9 cellular contexts compared by ENCODE assay signal in the genomic region with DNA sequence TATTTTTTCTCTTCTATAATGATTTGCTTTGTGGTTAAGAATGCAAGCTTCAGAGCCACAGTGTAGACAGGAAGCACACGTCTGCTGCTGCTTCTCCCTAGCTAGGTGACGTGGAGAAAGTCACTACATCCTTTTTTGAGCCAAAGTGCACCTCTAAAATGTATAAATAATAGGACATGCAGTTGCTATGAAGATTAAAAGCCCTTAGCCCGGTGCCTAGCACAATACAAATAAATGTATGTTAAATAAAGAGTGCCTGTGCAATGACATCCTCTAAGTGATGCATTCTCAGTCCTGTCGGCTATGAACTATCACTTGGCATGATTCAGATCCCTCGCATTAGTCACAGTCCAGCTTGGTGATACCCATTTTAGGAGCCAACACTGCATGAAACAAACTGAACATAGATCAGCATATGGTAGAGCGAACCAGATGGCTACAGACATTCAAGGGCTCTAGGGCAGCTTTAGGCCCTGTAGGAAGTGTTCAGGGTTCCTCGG. TPM values are rescaled to one million over a fixed set of nuclear protein-coding genes. Genes with fewer than 3 reads are reported as not detected.
DNase-seq lines count a peak whose midpoint lies in the region; ATAC-seq, FAIRE-seq and TF ChIP-seq lines count a peak whose summit lies in the region.
"Had no signal": no experiment of that assay in that cellular context is flagged by ENCODE, and none has a peak within 500 bp of the region (broad histone marks: within the 10 kb centered on the region; RNA-seq: fewer than 3 reads in every experiment).

No MANE protein-coding gene starts in this region.

- H3K27ac ChIP-seq in endothelial cell of umbilical vein (ENCODE audit: insufficient read depth, low read depth, low read length) (peak overlapping the region; percentile 30), aorta (ENCODE audit: low read depth in 1 of 2, low read length in 2 of 2) (peak overlapping the region in 1 of 2 donors; percentile 2)
- H3K27ac ChIP-seq: lower lobe of right lung had no signal

- DNase-seq in GM18507 (ENCODE audit: extremely low spot score, insufficient read length, low read depth) (no peak), T-helper 17 cell (peak in 2 of 3 donors; percentile 17 to 36), endothelial cell of umbilical vein (ENCODE audit: low read depth, low spot score) (peak; percentile 42), pons (ENCODE audit: low spot score) (no peak), aorta (no peak), NCI-H1048 (lab: John Stamatoyannopoulos, UW) (no peak), omental fat pad (ENCODE audit: low spot score) (no peak)
- DNase-seq: lower lobe of right lung had no signal

- no peak for TF ChIP-seq POLR2A in endothelial cell of umbilical vein (IDR thresholded peaks at IDR 0.05; ENCODE audit: low read depth, low read length)

- H3K4me3 Mint-ChIP-seq in T-helper 17 cell = peak overlapping the region; percentile 77

- ATAC-seq in HG02970 (IDR thresholded peaks at IDR 0.05; ENCODE audit: low FRiP score, unreplicated experiment) (peak; percentile 73), T-helper 17 cell (peak; percentile 79), aorta (ENCODE audit: low FRiP score) (no peak), omental fat pad (ENCODE audit: low FRiP score) (no peak)

- FAIRE-seq in GM18507 (lab: Jason Lieb, UNC) = peak; percentile 53
- FAIRE-seq in endothelial cell of umbilical vein (lab: Jason Lieb, UNC) = no peak

- TF ChIP-seq CTCF in endothelial cell of umbilical vein (IDR thresholded peaks at IDR 0.05; ENCODE audit: extremely low read depth in 1 of 2, insufficient read depth in 1 of 2, low read depth in 1 of 2, low read length in 2 of 2) (no peak), omental fat pad (IDR thresholded peaks at IDR 0.05) (no peak)

- intact Hi-C loops in endothelial cell of umbilical vein (cut with micrococcal nuclease) (no loop called here), aorta (cut with DNase I) (loop anchor here in 1 of 2 donors (5.0 kb wide), 1 partner anchor 129 kb away; no protein-coding TSS in a partner anchor)

- peaks cover 27% of the 10 kb centered on the region for H3K4me1 Mint-ChIP-seq in T-helper 17 cell

- H3K79me2 ChIP-seq in endothelial cell of umbilical vein (ENCODE audit: control insufficient read depth, insufficient read depth, low read length) = no peaks in the 10 kb centered on the region

- H4K20me1 ChIP-seq in endothelial cell of umbilical vein (replicated peaks; ENCODE audit: control insufficient read depth, extremely low read depth, insufficient read depth, low read length) = no peaks in the 10 kb centered on the region

- no TSS peak for BruUV-seq in endothelial cell of umbilical vein (replicated peaks; lab: Mats Ljungman, UMichigan)

- no peak overlapping the region for H3K4me3 ChIP-seq in endothelial cell of umbilical vein (replicated peaks in 1 of 3; ENCODE audit: insufficient read depth in 1 of 3, low read depth in 1 of 3, low read length in 3 of 3)
- H3K4me3 ChIP-seq in aorta (ENCODE audit: low read length in 2 of 2) = no peak overlapping the region
- H3K4me3 ChIP-seq: lower lobe of right lung had no signal

- H3K27me3 ChIP-seq in endothelial cell of umbilical vein (ENCODE audit: control insufficient read depth in 2 of 2, insufficient read depth in 2 of 2, low read length in 2 of 2) = no peaks in the 10 kb centered on the region
- no peaks in the 10 kb centered on the region for H3K27me3 ChIP-seq in aorta (ENCODE audit: control insufficient read depth in 1 of 2, insufficient read depth in 2 of 2, low read length in 1 of 2)

- H3K4me2 ChIP-seq in endothelial cell of umbilical vein (ENCODE audit: insufficient read depth, low read length) = no peak overlapping the region

- peak overlapping the region; percentile 29 for H2AFZ ChIP-seq in endothelial cell of umbilical vein (ENCODE audit: low read depth, low read length)

- H3K27ac Mint-ChIP-seq in T-helper 17 cell = peak overlapping the region; percentile 99

- no peaks in the 10 kb centered on the region for H3K9me1 ChIP-seq in endothelial cell of umbilical vein (replicated peaks; ENCODE audit: control insufficient read depth, extremely low read depth, insufficient read depth, low read length)

- H3K27me3 Mint-ChIP-seq in T-helper 17 cell = no peaks in the 10 kb centered on the region

- CTCF ChIA-PET in endothelial cell of umbilical vein (lab: Charles Lee) = interaction anchor here (0.9 kb wide), 1 partner anchor 24 kb away, joined by 3 read pairs; no protein-coding TSS in a partner anchor

- H3K36me3 Mint-ChIP-seq in T-helper 17 cell (ENCODE audit: low read depth) = no peaks in the 10 kb centered on the region

- no peaks in the 10 kb centered on the region for H3K36me3 ChIP-seq in endothelial cell of umbilical vein (ENCODE audit: control insufficient read depth in 2 of 2, extremely low read depth in 1 of 2, insufficient read depth in 2 of 2, low read length in 2 of 2)
- no peaks in the 10 kb centered on the region for H3K36me3 ChIP-seq in aorta (ENCODE audit: control insufficient read depth in 1 of 2, insufficient read depth in 2 of 2, low read length in 1 of 2)
- H3K36me3 ChIP-seq: lower lobe of right lung had no signal

- POLR2A ChIA-PET in endothelial cell of umbilical vein (lab: Charles Lee) = interaction anchor here (0.6 kb wide), 1 partner anchor 251 kb away, joined by 5 read pairs; no protein-coding TSS in a partner anchor

- H3K4me1 ChIP-seq in endothelial cell of umbilical vein (ENCODE audit: control insufficient read depth, extremely low read depth, insufficient read depth, low read length) (peaks cover 13% of the 10 kb centered on the region), aorta (ENCODE audit: control insufficient read depth in 1 of 2, insufficient read depth in 2 of 2, low read length in 2 of 2) (peaks cover 0 to 4% of the 10 kb centered on the region in 2 donors)

- no peaks in the 10 kb centered on the region for H3K9me3 ChIP-seq in T-helper 17 cell (ENCODE audit: control insufficient read depth, low read length, poor library complexity, severe bottlenecking)
- H3K9me3 ChIP-seq in endothelial cell of umbilical vein (replicated peaks; ENCODE audit: control insufficient read depth, insufficient read depth, low read length) = no peaks in the 10 kb centered on the region
- H3K9me3 ChIP-seq in aorta (ENCODE audit: control insufficient read depth, low read length) = no peaks in the 10 kb centered on the region
- H3K9me3 ChIP-seq: lower lobe of right lung had no signal

- WGBS in aorta, 2 donors = 60 to 70% methylated on average over 7 of the region's 7 CpGs

- dilution Hi-C loops in endothelial cell of umbilical vein (cut with MboI; ENCODE audit: extremely low pct_ligation_motif_present, low sequenced_read_pairs) = no loop called here

- H3K9ac ChIP-seq in endothelial cell of umbilical vein (replicated peaks; ENCODE audit: extremely low read depth, insufficient read depth, low read length) = no peak overlapping the region

TF ChIP-seq in endothelial cell of umbilical vein, 7 proteins besides CTCF, POLR2A, EP300 and RAD21:
- TF ChIP-seq JUN (IDR thresholded peaks at IDR 0.05; ENCODE audit: borderline replicate concordance, insufficient read depth, insufficient read length, low read depth) (peak; percentile 33), POLR2AphosphoS5 (IDR thresholded peaks at IDR 0.05; ENCODE audit: insufficient read depth, low read depth, low read length) (no peak), FOS (IDR thresholded peaks at IDR 0.05; ENCODE audit: borderline replicate concordance, insufficient read depth, low read length) (peak; percentile 66)

RNA-seq across cellular contexts. Expression of a gene that starts 4.8 kb away (rescaled TPM):
- 10 to 100 TPM; 10.6 to 15.6 TPM for total RNA-seq in T-helper 17 cell
- 12.3 and 15.2 TPM in 2 replicates for total RNA-seq in endothelial cell of umbilical vein
- polyA plus RNA-seq in endothelial cell of umbilical vein = 10.0 and 15.3 TPM in 2 replicates
- 5.1 and 5.2 TPM in 2 replicates for polyA plus RNA-seq in endothelial cell of umbilical vein (2011; cell fraction: cytosol; rRNA removed)
- polyA plus RNA-seq in endothelial cell of umbilical vein (2011; cell fraction: nucleus; rRNA removed) = 11.3 and 14.3 TPM in 2 replicates
- 3.5 and 6.1 TPM in 2 replicates for polyA plus RNA-seq in endothelial cell of umbilical vein (2012)
- polyA minus RNA-seq in endothelial cell of umbilical vein = 15.6 and 18.2 TPM in 2 replicates
- polyA minus RNA-seq in endothelial cell of umbilical vein (2011; cell fraction: cytosol; rRNA and poly(A)+ RNA removed) = 2.0 TPM
- 52.0 and 59.3 TPM in 2 replicates for polyA minus RNA-seq in endothelial cell of umbilical vein (2011; cell fraction: nucleus; rRNA and poly(A)+ RNA removed)
- 10 to 100 TPM; 13.4 to 15.2 TPM for total RNA-seq in aorta
- 1 to 10 TPM; 4.8 to 5.2 TPM for polyA plus RNA-seq in aorta
- 10 to 100 TPM in 1 of 4 donors, 1 to 10 TPM in 3; 4.9 to 13.7 (median 6.2) TPM for total RNA-seq in omental fat pad

RNA-seq across cellular contexts. Expression of a gene that starts 21.8 kb away (rescaled TPM):
- total RNA-seq in T-helper 17 cell (1,000 to 10,000 TPM; 1,558 to 2,042 TPM), endothelial cell of umbilical vein (5,754 and 5,781 TPM in 2 replicates), aorta (1,000 to 10,000 TPM; 3,936 to 5,947 TPM), omental fat pad (1,000 to 10,000 TPM; 3,307 to 6,426 (median 5,180) TPM)
- polyA plus RNA-seq in endothelial cell of umbilical vein (5,699 and 8,361 TPM in 2 replicates), aorta (1,000 to 10,000 TPM; 2,428 to 5,138 TPM)
- 5,912 and 6,029 TPM in 2 replicates for polyA plus RNA-seq in endothelial cell of umbilical vein (2011; cell fraction: cytosol; rRNA removed)
- 4,094 and 4,300 TPM in 2 replicates for polyA plus RNA-seq in endothelial cell of umbilical vein (2011; cell fraction: nucleus; rRNA removed)
- 4,943 and 4,968 TPM in 2 replicates for polyA plus RNA-seq in endothelial cell of umbilical vein (2012)
- 4,544 and 4,712 TPM in 2 replicates for polyA minus RNA-seq in endothelial cell of umbilical vein
- polyA minus RNA-seq in endothelial cell of umbilical vein (2011; cell fraction: cytosol; rRNA and poly(A)+ RNA removed) = 370 TPM
- polyA minus RNA-seq in endothelial cell of umbilical vein (2011; cell fraction: nucleus; rRNA and poly(A)+ RNA removed) = 1,556 and 2,259 TPM in 2 replicates

Comparison
In these comparisons a context has a peak if more than half of its experiments do, and no peak if none do; other contexts are left out.
1. DNase-seq: peak in T-helper 17 cell (2 of 3) and endothelial cell of umbilical vein (single experiment); none in GM18507 (single experiment), pons (single experiment), aorta (0 of 2), NCI-H1048 (single experiment) and omental fat pad (single experiment).
2. ATAC-seq: peak in HG02970 (single experiment) and T-helper 17 cell (single experiment); none in aorta (single experiment) and omental fat pad (single experiment).